Comparison of ENCODE assay signal across 22 cellular contexts in genomic region chr7:122430710-122431109, GRCh38.
DNase-seq lines count a peak whose midpoint lies in the region; ATAC-seq and TF ChIP-seq lines count a peak whose summit lies in the region.
"Had no signal": no experiment of that assay in that cellular context is flagged by ENCODE, and none has a peak within 500 bp of the region (broad histone marks: within the 10 kb centered on the region; RNA-seq: fewer than 3 reads in every experiment).

No MANE protein-coding gene starts in this region.

- no peaks in the 10 kb centered on the region for H4K20me1 ChIP-seq in mammary epithelial cell (ENCODE audit: insufficient read depth, low read length)

- no peaks in the 10 kb centered on the region for H3K79me2 ChIP-seq in mammary epithelial cell (ENCODE audit: insufficient read depth, low read length)
- H3K79me2 ChIP-seq: parathyroid adenoma had no signal

- dilution Hi-C loops in mammary epithelial cell (cut with HindIII; ENCODE audit: low sequenced_read_pairs), result no loop called here

- no peak overlapping the region for H3K4me2 ChIP-seq in mammary epithelial cell (ENCODE audit: insufficient read depth, low read depth, low read length)

- no peak overlapping the region for H3K27ac ChIP-seq in mammary epithelial cell (ENCODE audit: insufficient read depth, low read depth, low read length)
- H3K27ac ChIP-seq: lower lobe of right lung, parathyroid adenoma had no signal

- intact Hi-C loops in MCF 10A (cut with micrococcal nuclease), result no loop called here
- intact Hi-C loops in mammary epithelial cell (cut with micrococcal nuclease), result no loop called here

- H3K9ac ChIP-seq in mammary epithelial cell (ENCODE audit: insufficient read depth, low read length), result no peak overlapping the region
- H3K9ac ChIP-seq: parathyroid adenoma had no signal

- H3K27me3 Mint-ChIP-seq in MCF 10A (ENCODE audit: insufficient read depth, unreplicated experiment), result no peaks in the 10 kb centered on the region
- H3K27me3 Mint-ChIP-seq in activated T-cell treated with anti-CD3 and anti-CD28 coated beads, Interleukin-2, amount 50 U/mL, for 24 hours, result no peaks in the 10 kb centered on the region
- H3K27me3 Mint-ChIP-seq: activated CD4-positive, alpha-beta memory T cell treated with anti-CD3 and anti-CD28 coated beads for 36 hours; central memory CD8-positive, alpha-beta T cell had no signal

- H3K4me3 Mint-ChIP-seq in MCF 10A (ENCODE audit: unreplicated experiment), result no peak overlapping the region
- H3K4me3 Mint-ChIP-seq in activated T-cell treated with anti-CD3 and anti-CD28 coated beads, Interleukin-2, amount 50 U/mL, for 24 hours, result no peak overlapping the region
- H3K4me3 Mint-ChIP-seq: activated CD4-positive, alpha-beta memory T cell treated with anti-CD3 and anti-CD28 coated beads for 36 hours; central memory CD8-positive, alpha-beta T cell; T-helper 2 cell treated with Interferon-gamma antibody and Interleukin-4, amounts not matched to agents 5 μg/mL and 100 μg/mL, for 36 hours had no signal

- no peaks in the 10 kb centered on the region for H3K36me3 Mint-ChIP-seq in MCF 10A (ENCODE audit: insufficient read depth, unreplicated experiment)
- H3K36me3 Mint-ChIP-seq in activated T-cell treated with anti-CD3 and anti-CD28 coated beads, Interleukin-2, amount 50 U/mL, for 24 hours (ENCODE audit: low read depth), result no peaks in the 10 kb centered on the region
- H3K36me3 Mint-ChIP-seq: activated CD4-positive, alpha-beta memory T cell treated with anti-CD3 and anti-CD28 coated beads for 36 hours had no signal

- no TSS peak for BruUV-seq in MCF 10A (replicated peaks; lab: Mats Ljungman, UMichigan)
- no TSS peak for BruUV-seq in mammary epithelial cell (replicated peaks; lab: Mats Ljungman, UMichigan)

- ATAC-seq in HG02852 (IDR thresholded peaks at IDR 0.05; ENCODE audit: unreplicated experiment), result no peak
- no peak for ATAC-seq in left lobe of liver
- ATAC-seq: K562, lower lobe of right lung, sciatic nerve had no signal

- DNase-seq in MCF 10A (ENCODE audit: unreplicated experiment), result peak; percentile 39
- DNase-seq in mammary epithelial cell, result no peak
- peak; percentile 42 to 52 for DNase-seq in cardiac fibroblast (ENCODE audit: low read depth in 2 of 2)
- DNase-seq in fibroblast of the aortic adventitia (ENCODE audit: low read depth), result peak; percentile 59
- no peak for DNase-seq in activated T-cell treated with anti-CD3 and anti-CD28 coated beads, Interleukin-2, amount 50 U/mL, for 24 hours
- no peak for DNase-seq in nucleus accumbens (lab: John Stamatoyannopoulos, UW)
- DNase-seq in left lobe of liver (ENCODE audit: low spot score), result no peak
- DNase-seq: activated CD4-positive, alpha-beta memory T cell treated with anti-CD3 and anti-CD28 coated beads for 36 hours; activated CD4-positive, CD25-positive, alpha-beta regulatory T cell; activated gamma-delta T cell treated with Interleukin-2 at 50 U/mL for 16 hours; activated T-cell treated with anti-CD3 and anti-CD28 coated beads for 4 hours; amniotic stem cell; C1 segment of cervical spinal cord; effector CD4-positive, alpha-beta T cell; lower lobe of right lung; NCI-H1930 had no signal

- CTCF ChIA-PET in MCF 10A (lab: Yijun Ruan, JAX) (no interaction called here), mammary epithelial cell (lab: Charles Lee; ENCODE audit: low non-redundant PET) (no interaction called here)

- no peak overlapping the region for H3K4me3 ChIP-seq in mammary epithelial cell (replicated peaks in 1 of 3; ENCODE audit: insufficient read depth in 1 of 3, low read depth in 2 of 3, low read length in 3 of 3)
- no peak overlapping the region for H3K4me3 ChIP-seq in cardiac fibroblast (replicated peaks in 1 of 2; ENCODE audit: low read depth in 2 of 2, low read length in 2 of 2)
- no peak overlapping the region for H3K4me3 ChIP-seq in fibroblast of the aortic adventitia (ENCODE audit: low read depth, low read length)
- H3K4me3 ChIP-seq: K562, lower lobe of right lung had no signal

- no peaks in the 10 kb centered on the region for H3K27me3 ChIP-seq in mammary epithelial cell (ENCODE audit: insufficient read depth, low read length)

- in situ Hi-C loops in mammary epithelial cell (cut with MboI; ENCODE audit: low sequenced_read_pairs in 2 of 2), result no loop called here

- POLR2A ChIA-PET in MCF 10A (lab: Yijun Ruan, JAX), result no interaction called here

- peaks cover 11% of the 10 kb centered on the region for H3K4me1 Mint-ChIP-seq in MCF 10A (ENCODE audit: insufficient read depth, unreplicated experiment)
- no peaks in the 10 kb centered on the region for H3K4me1 Mint-ChIP-seq in activated T-cell treated with anti-CD3 and anti-CD28 coated beads, Interleukin-2, amount 50 U/mL, for 24 hours (ENCODE audit: low read depth)
- H3K4me1 Mint-ChIP-seq: central memory CD8-positive, alpha-beta T cell had no signal

- WGBS in mammary epithelial cell (ENCODE audit: low coverage, missing lambda C conversion rate), result 25% methylated on average over 1 of the region's 1 CpG

- no peaks in the 10 kb centered on the region for H3K9me3 Mint-ChIP-seq in MCF 10A (ENCODE audit: unreplicated experiment)
- no peaks in the 10 kb centered on the region for H3K9me3 Mint-ChIP-seq in activated T-cell treated with anti-CD3 and anti-CD28 coated beads, Interleukin-2, amount 50 U/mL, for 24 hours
- H3K9me3 Mint-ChIP-seq: T-helper 2 cell treated with Interferon-gamma antibody and Interleukin-4, amounts not matched to agents 5 μg/mL and 100 μg/mL, for 36 hours had no signal

- no peaks in the 10 kb centered on the region for H3K36me3 ChIP-seq in mammary epithelial cell (ENCODE audit: insufficient read depth, low read length)
- H3K36me3 ChIP-seq: lower lobe of right lung had no signal

- H2AFZ ChIP-seq in mammary epithelial cell (ENCODE audit: low read depth, low read length), result no peak overlapping the region
- H2AFZ ChIP-seq: parathyroid adenoma had no signal

- no peaks in the 10 kb centered on the region for H3K9me3 ChIP-seq in mammary epithelial cell (replicated peaks; ENCODE audit: insufficient read depth, low read length)
- H3K9me3 ChIP-seq: lower lobe of right lung had no signal

- H3K27ac Mint-ChIP-seq in MCF 10A (ENCODE audit: low read depth, unreplicated experiment), result no peak overlapping the region
- no peak overlapping the region for H3K27ac Mint-ChIP-seq in activated T-cell treated with anti-CD3 and anti-CD28 coated beads, Interleukin-2, amount 50 U/mL, for 24 hours
- H3K27ac Mint-ChIP-seq: activated CD4-positive, alpha-beta memory T cell treated with anti-CD3 and anti-CD28 coated beads for 36 hours; T-helper 2 cell treated with Interferon-gamma antibody and Interleukin-4, amounts not matched to agents 5 μg/mL and 100 μg/mL, for 36 hours had no signal

- peaks cover 6% of the 10 kb centered on the region for H3K4me1 ChIP-seq in mammary epithelial cell (ENCODE audit: insufficient read depth, low read length)
- H3K4me1 ChIP-seq: lower lobe of right lung, parathyroid adenoma had no signal

- TF ChIP-seq CTCF in MCF 10A (IDR thresholded peaks at IDR 0.05; ENCODE audit: unreplicated experiment) (no peak), mammary epithelial cell (conservative IDR thresholded peaks at IDR 0.05 in 1 of 2, IDR thresholded peaks at IDR 0.05 in 1 of 2; ENCODE audit: extremely low read depth in 1 of 2, insufficient read depth in 1 of 2, low read depth in 1 of 2, low read length in 2 of 2) (no peak), cardiac fibroblast (IDR thresholded peaks at IDR 0.05; ENCODE audit: low read depth, low read length) (no peak), fibroblast of the aortic adventitia (IDR thresholded peaks at IDR 0.05; ENCODE audit: insufficient read depth, low read length) (no peak)

Comparison
In these comparisons a context has a peak if more than half of its experiments do, and no peak if none do; other contexts are left out.
1. DNase-seq: peak in MCF 10A (single experiment), cardiac fibroblast (2 of 2) and fibroblast of the aortic adventitia (single experiment); none in mammary epithelial cell (single experiment), activated T-cell treated with anti-CD3 and anti-CD28 coated beads, Interleukin-2, amount 50 U/mL, for 24 hours (single experiment), nucleus accumbens (0 of 56) and left lobe of liver (single experiment).